14 cellular contexts compared by ENCODE assay signal in the genomic region with DNA sequence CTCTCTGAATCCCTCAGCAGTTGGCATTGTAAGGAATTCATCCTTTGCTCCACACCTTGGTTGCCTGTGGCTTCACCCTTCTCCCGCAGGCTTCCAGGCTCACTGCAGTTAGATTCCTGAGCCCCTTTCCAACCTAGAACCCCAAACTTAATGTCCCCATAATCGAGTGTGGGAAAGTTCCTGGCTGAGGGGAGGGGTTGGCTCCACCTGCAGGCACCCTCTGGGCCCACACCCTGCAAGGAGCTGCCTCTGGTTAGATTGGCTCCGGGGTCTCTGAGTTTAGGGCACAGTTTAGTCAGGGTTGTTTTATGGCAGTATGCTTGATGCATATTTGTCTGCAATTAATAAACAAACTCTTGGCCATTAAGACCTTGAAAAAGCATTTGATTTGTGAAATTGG.
DNase-seq lines count a peak whose midpoint lies in the region; ATAC-seq and TF ChIP-seq lines count a peak whose summit lies in the region.
"Had no signal": no experiment of that assay in that cellular context is flagged by ENCODE, and none has a peak within 500 bp of the region (broad histone marks: within the 10 kb centered on the region; RNA-seq: fewer than 3 reads in every experiment).

No MANE protein-coding gene starts in this region.

- intact Hi-C loops in mammary epithelial cell (cut with micrococcal nuclease): no loop called here
- intact Hi-C loops in heart right ventricle (cut with DNase I): no loop called here

- H3K36me3 Mint-ChIP-seq in nephron progenitor cell (ENCODE audit: low read depth): peaks cover 48% of the 10 kb centered on the region

- no peaks in the 10 kb centered on the region for H3K9me3 ChIP-seq in mammary epithelial cell (replicated peaks; ENCODE audit: insufficient read depth, low read length)
- H3K9me3 ChIP-seq in heart right ventricle: no peaks in the 10 kb centered on the region
- no peaks in the 10 kb centered on the region for H3K9me3 ChIP-seq in Karpas-422 (ENCODE audit: low read length)
- H3K9me3 ChIP-seq: adrenal gland, esophagus muscularis mucosa, stomach had no signal

- H3K9me2 ChIP-seq in Karpas-422 (replicated peaks; ENCODE audit: insufficient read depth, low read length): no peaks in the 10 kb centered on the region

- H3K4me1 ChIP-seq in mammary epithelial cell (ENCODE audit: insufficient read depth, low read length) (no peaks in the 10 kb centered on the region), heart right ventricle (peaks cover 0 to 37% (median 4%) of the 10 kb centered on the region in 9 donors), Karpas-422 (ENCODE audit: low read length) (no peaks in the 10 kb centered on the region)
- H3K4me1 ChIP-seq: adrenal gland had no signal

- no peak overlapping the region for H2AFZ ChIP-seq in mammary epithelial cell (ENCODE audit: low read depth, low read length)
- no peak overlapping the region for H2AFZ ChIP-seq in Karpas-422 (ENCODE audit: low read length)

- H3K27me3 ChIP-seq in mammary epithelial cell (ENCODE audit: insufficient read depth, low read length) (no peaks in the 10 kb centered on the region), heart right ventricle (no peaks in the 10 kb centered on the region), Karpas-422 (ENCODE audit: low read length) (no peaks in the 10 kb centered on the region)
- H3K27me3 ChIP-seq: adrenal gland, esophagus muscularis mucosa, stomach had no signal

- H3K79me2 ChIP-seq in mammary epithelial cell (ENCODE audit: insufficient read depth, low read length) (no peaks in the 10 kb centered on the region), Karpas-422 (ENCODE audit: low read length) (0 out of 2 replicates have a peak, but pooled peaks cover 10% of the 10 kb centered on the region)

- H3K27ac ChIP-seq in mammary epithelial cell (ENCODE audit: insufficient read depth, low read depth, low read length) (no peak overlapping the region), heart right ventricle (no peak overlapping the region), Karpas-422 (ENCODE audit: low read length) (no peak overlapping the region)
- H3K27ac ChIP-seq: adrenal gland, esophagus muscularis mucosa had no signal

- H3K4me1 Mint-ChIP-seq in nephron progenitor cell: peaks cover 10% of the 10 kb centered on the region

- no peaks in the 10 kb centered on the region for H3K9me3 Mint-ChIP-seq in nephron progenitor cell

- no peak overlapping the region for H3K4me3 Mint-ChIP-seq in nephron progenitor cell

- peak overlapping the region; percentile 32 for H3K27ac Mint-ChIP-seq in nephron progenitor cell

- H3K9ac ChIP-seq in mammary epithelial cell (ENCODE audit: insufficient read depth, low read length) (no peak overlapping the region), Karpas-422 (ENCODE audit: low read length) (no peak overlapping the region)

- CTCF ChIA-PET in mammary epithelial cell (lab: Charles Lee; ENCODE audit: low non-redundant PET): no interaction called here

- ATAC-seq in HG02678 (IDR thresholded peaks at IDR 0.05; ENCODE audit: unreplicated experiment) (peak; percentile 41), heart right ventricle (no peak)
- ATAC-seq: left cardiac atrium had no signal

- H4K20me1 ChIP-seq in mammary epithelial cell (ENCODE audit: insufficient read depth, low read length): no peaks in the 10 kb centered on the region
- H4K20me1 ChIP-seq in Karpas-422 (ENCODE audit: insufficient read depth, low read depth, low read length): no peaks in the 10 kb centered on the region

- H3K4me3 ChIP-seq in mammary epithelial cell (replicated peaks in 1 of 3; ENCODE audit: insufficient read depth in 1 of 3, low read depth in 2 of 3, low read length in 3 of 3) (no peak overlapping the region), heart right ventricle (no peak overlapping the region), Karpas-422 (ENCODE audit: low read length) (no peak overlapping the region)
- H3K4me3 ChIP-seq: adrenal gland, esophagus muscularis mucosa, stomach had no signal

- TF ChIP-seq CTCF in mammary epithelial cell (conservative IDR thresholded peaks at IDR 0.05 in 1 of 2, IDR thresholded peaks at IDR 0.05 in 1 of 2; ENCODE audit: extremely low read depth in 1 of 2, insufficient read depth in 1 of 2, low read depth in 1 of 2, low read length in 2 of 2) (peak; percentile 13 to 36), nephron progenitor cell (IDR thresholded peaks at IDR 0.05) (peak; percentile 27), heart right ventricle (IDR thresholded peaks at IDR 0.05) (peak in 3 of 9 donors; percentile 9 to 18 (median 13))

- H3K4me2 ChIP-seq in mammary epithelial cell (ENCODE audit: insufficient read depth, low read depth, low read length): no peak overlapping the region
- H3K4me2 ChIP-seq in Karpas-422 (ENCODE audit: low read depth, low read length, poor library complexity, severe bottlenecking): no peak overlapping the region

- no peaks in the 10 kb centered on the region for H3K27me3 Mint-ChIP-seq in nephron progenitor cell (ENCODE audit: low read depth, poor library complexity)

- dilution Hi-C loops in mammary epithelial cell (cut with HindIII; ENCODE audit: low sequenced_read_pairs): no loop called here

- no TSS peak for BruUV-seq in mammary epithelial cell (replicated peaks; lab: Mats Ljungman, UMichigan)

- 100% methylated on average over 3 of the region's 3 CpGs for WGBS in mammary epithelial cell (ENCODE audit: low coverage, missing lambda C conversion rate)
- WGBS in heart right ventricle, 2 donors: 73 to 79% methylated on average over 3 of the region's 3 CpGs

- H3K36me3 ChIP-seq in mammary epithelial cell (ENCODE audit: insufficient read depth, low read length) (peaks cover 14% of the 10 kb centered on the region), heart right ventricle (peaks cover 0 to 14% (median 0%) of the 10 kb centered on the region in 9 donors), Karpas-422 (ENCODE audit: insufficient read depth, low read length) (peaks cover 33% of the 10 kb centered on the region; the same call in 1 of the 2 replicates)
- H3K36me3 ChIP-seq: esophagus muscularis mucosa had no signal

- in situ Hi-C loops in mammary epithelial cell (cut with MboI; ENCODE audit: low sequenced_read_pairs in 2 of 2): no loop called here

- DNase-seq in ELR (ENCODE audit: low read depth): peak; percentile 13
- DNase-seq in mammary epithelial cell: no peak
- peak; percentile 13 for DNase-seq in nephron progenitor cell
- DNase-seq in KG1 (lab: John Stamatoyannopoulos, UW): no peak
- DNase-seq in heart right ventricle: no peak
- no peak for DNase-seq in NCI-H2196 (lab: John Stamatoyannopoulos, UW; ENCODE audit: unreplicated experiment)
- DNase-seq in Karpas-422: no peak
- DNase-seq: left cardiac atrium, NCI-H510A treated with DMSO at 0.1 percent for 48 hours, nucleus accumbens, stomach had no signal

Comparison
In these comparisons a context has a peak if more than half of its experiments do, and no peak if none do; other contexts are left out.
1. DNase-seq: peak in ELR (single experiment) and nephron progenitor cell (single experiment); none in mammary epithelial cell (single experiment), KG1 (single experiment), heart right ventricle (0 of 2), NCI-H2196 (single experiment) and Karpas-422 (single experiment).